ENCODE assay signal across 14 cellular contexts in the genomic region with DNA sequence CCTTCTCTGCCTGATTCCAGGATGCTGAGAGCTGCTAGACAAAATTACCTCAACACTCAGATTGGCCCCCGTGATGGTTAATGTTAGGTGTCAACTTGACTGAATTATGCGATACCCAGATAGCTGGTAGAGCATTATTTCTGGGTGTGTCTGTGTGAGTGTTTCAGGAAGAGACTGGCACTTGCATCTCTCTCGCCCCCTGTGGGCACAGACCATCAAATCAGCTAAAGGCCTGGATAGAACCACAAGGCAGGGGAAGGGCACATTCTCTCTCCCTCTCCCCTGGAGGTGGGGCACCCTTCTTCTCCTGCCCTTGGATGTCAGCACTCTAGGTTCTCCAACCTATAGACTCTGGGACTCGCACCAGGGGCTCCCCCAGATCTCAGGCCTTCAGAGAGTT.
"Had no signal": no experiment of that assay in that cellular context is flagged by ENCODE, and none has a peak within 500 bp of the region (broad histone marks: within the 10 kb centered on the region; RNA-seq: fewer than 3 reads in every experiment).

No MANE protein-coding gene starts in this region.

- H3K4me3 ChIP-seq: adrenal gland, hepatocyte, sigmoid colon, suprapubic skin had no signal

- H3K4me1 ChIP-seq: adrenal gland, sigmoid colon, suprapubic skin had no signal

- H3K4me2 ChIP-seq: hepatocyte had no signal

- ATAC-seq: effector memory CD8-positive, alpha-beta T cell; left ventricle myocardium superior had no signal

- H3K9me3 ChIP-seq: adrenal gland, sigmoid colon, suprapubic skin had no signal

- H3K79me2 ChIP-seq: hepatocyte had no signal

- H3K36me3 ChIP-seq: adrenal gland, sigmoid colon, suprapubic skin had no signal

- DNase-seq: activated CD4-positive, alpha-beta T cell treated with anti-CD3 and anti-CD28 coated beads, Interleukin-2, amount 50 U/mL, for 1 hour; activated naive CD4-positive, alpha-beta T cell treated with anti-CD3 and anti-CD28 coated beads, Interleukin-2, amount 10 ng/mL, durations not matched to agents 7 days and 5 days; adrenal gland; caudate nucleus; cortex of kidney; effector memory CD8-positive, alpha-beta T cell; left ventricle myocardium superior; mesenchymal stem cell; nephron progenitor cell; sigmoid colon; stimulated activated CD4-positive, alpha-beta T cell treated with anti-CD3 and anti-CD28 coated beads, Interleukin-12 subunit alpha, Interleukin-12 subunit beta, amount 100 ng/mL, for 4 hours; stimulated activated naive CD4-positive, alpha-beta T cell treated with Interleukin-2 at 50 U/mL for 16 hours had no signal

- H3K27me3 ChIP-seq: adrenal gland, hepatocyte, sigmoid colon, suprapubic skin had no signal

- H3K27ac ChIP-seq: adrenal gland, hepatocyte, sigmoid colon, suprapubic skin had no signal
